ENCODE assay signal across 10 cellular contexts in the genomic region with DNA sequence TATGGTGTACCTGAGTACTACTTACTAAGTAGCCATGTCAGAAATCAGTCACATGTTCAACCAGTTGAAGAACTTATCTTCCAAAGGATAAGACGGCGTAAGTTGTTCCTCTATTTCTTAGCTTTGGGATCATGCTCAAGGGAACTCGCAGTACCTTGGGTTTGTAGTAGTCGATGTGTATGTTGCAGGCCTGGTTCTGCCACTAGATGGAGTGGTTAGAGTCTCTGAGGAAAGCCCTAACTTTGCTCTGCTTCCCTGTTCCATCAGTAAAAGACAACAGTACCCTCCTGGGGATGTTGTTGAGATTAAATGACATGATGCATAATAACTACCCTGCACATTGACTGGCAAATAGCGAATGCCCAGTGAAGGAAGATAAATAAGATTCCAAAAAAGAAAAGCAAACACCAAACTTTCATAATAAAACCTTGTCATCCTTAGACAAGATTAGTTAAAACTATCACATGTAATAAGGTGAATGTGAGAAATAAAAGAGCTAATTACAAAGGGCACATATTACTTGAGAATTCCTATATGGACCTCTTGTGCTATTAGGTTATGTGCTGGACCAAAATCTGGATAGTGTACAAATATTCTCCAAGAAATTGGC.
DNase-seq lines count a peak whose midpoint lies in the region; ATAC-seq and TF ChIP-seq lines count a peak whose summit lies in the region.
"Had no signal": no experiment of that assay in that cellular context is flagged by ENCODE, and none has a peak within 500 bp of the region (broad histone marks: within the 10 kb centered on the region; RNA-seq: fewer than 3 reads in every experiment).

No MANE protein-coding gene starts in this region.

- H3K36me3 Mint-ChIP-seq in T-helper 17 cell (ENCODE audit: low read depth) = no peaks in the 10 kb centered on the region

- DNase-seq in NOMO-1 treated with DMSO at 0.1 percent for 48 hours (lab: John Stamatoyannopoulos, UW; ENCODE audit: unreplicated experiment) = peak; percentile 12
- no peak for DNase-seq in NOMO-1 treated with dmso at 0.1 percent for 144 hours (lab: John Stamatoyannopoulos, UW; ENCODE audit: unreplicated experiment)
- peak; percentile 17 for DNase-seq in NCI-H345 (lab: John Stamatoyannopoulos, UW)
- peak; percentile 60 for DNase-seq in epithelial cell of esophagus (ENCODE audit: low read depth)
- peak; percentile 16 for DNase-seq in stromal cell of bone marrow (ENCODE audit: low read depth)
- no peak for DNase-seq in T-helper 17 cell
- no peak for DNase-seq in activated CD8-positive, alpha-beta memory T cell treated with anti-CD3 and anti-CD28 coated beads for 24 hours
- DNase-seq: activated B cell treated with CpG ODN at 0.5 μM for 24 hours had no signal

- TF ChIP-seq CTCF in epithelial cell of esophagus (IDR thresholded peaks at IDR 0.05; ENCODE audit: insufficient read depth, low read depth, low read length, missing control alignments) = peak; percentile 92

- ATAC-seq in T-helper 17 cell (no peak), GM18867 (IDR thresholded peaks at IDR 0.05; ENCODE audit: unreplicated experiment) (no peak)
- ATAC-seq: mucosa of descending colon had no signal

- H3K4me3 ChIP-seq in epithelial cell of esophagus (ENCODE audit: low read length) = no peak overlapping the region
- H3K4me3 ChIP-seq: mucosa of descending colon had no signal

- no peak overlapping the region for H3K27ac Mint-ChIP-seq in T-helper 17 cell
- H3K27ac Mint-ChIP-seq: activated B cell treated with CpG ODN at 0.5 μM for 24 hours had no signal

- H3K9me3 ChIP-seq in T-helper 17 cell (ENCODE audit: control insufficient read depth, low read length, poor library complexity, severe bottlenecking) = no peaks in the 10 kb centered on the region
- H3K9me3 ChIP-seq: mucosa of descending colon had no signal

- no peak overlapping the region for H3K4me3 Mint-ChIP-seq in T-helper 17 cell
- H3K4me3 Mint-ChIP-seq: activated B cell treated with CpG ODN at 0.5 μM for 24 hours had no signal

- H3K27me3 Mint-ChIP-seq in T-helper 17 cell = peaks cover 7% of the 10 kb centered on the region

- H3K4me1 Mint-ChIP-seq in T-helper 17 cell = no peaks in the 10 kb centered on the region
- H3K4me1 Mint-ChIP-seq: activated B cell treated with CpG ODN at 0.5 μM for 24 hours had no signal

Comparison
In these comparisons a context has a peak if more than half of its experiments do, and no peak if none do; other contexts are left out.
1. DNase-seq: peak in NOMO-1 treated with DMSO at 0.1 percent for 48 hours (single experiment), NCI-H345 (single experiment), epithelial cell of esophagus (single experiment) and stromal cell of bone marrow (single experiment); none in NOMO-1 treated with dmso at 0.1 percent for 144 hours (single experiment), T-helper 17 cell (0 of 3) and activated CD8-positive, alpha-beta memory T cell treated with anti-CD3 and anti-CD28 coated beads for 24 hours (single experiment).